Comparison of ENCODE assay signal across 19 cellular contexts in the genomic region with DNA sequence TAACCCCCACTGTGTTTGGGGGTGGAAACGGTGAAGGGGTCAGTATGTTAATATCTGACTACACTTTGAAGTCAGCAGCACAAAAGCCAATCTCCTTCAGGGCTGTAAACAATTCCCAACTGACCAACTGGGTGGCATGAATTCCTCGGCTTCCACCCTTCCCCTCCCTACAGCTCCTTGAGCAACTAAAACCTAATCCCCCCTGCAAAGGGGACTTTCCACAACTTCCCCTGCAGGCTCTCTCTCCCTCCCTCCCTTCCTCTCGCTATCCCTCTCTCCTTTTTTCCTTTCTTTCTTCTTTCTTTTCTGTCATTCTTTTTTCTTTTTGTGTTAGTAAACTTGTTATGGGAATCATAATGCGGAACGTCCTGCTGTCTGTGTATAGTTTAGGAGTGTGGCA.
DNase-seq lines count a peak whose midpoint lies in the region; ATAC-seq and TF ChIP-seq lines count a peak whose summit lies in the region.
"Had no signal": no experiment of that assay in that cellular context is flagged by ENCODE, and none has a peak within 500 bp of the region (broad histone marks: within the 10 kb centered on the region; RNA-seq: fewer than 3 reads in every experiment).

No MANE protein-coding gene starts in this region.

- no peaks in the 10 kb centered on the region for H3K4me1 Mint-ChIP-seq in activated CD8-positive, alpha-beta T cell treated with anti-CD3 and anti-CD28 coated beads for 36 hours (ENCODE audit: low read depth)
- H3K4me1 Mint-ChIP-seq: B cell had no signal

- intact Hi-C loops in PC-3 (cut with micrococcal nuclease), result no loop called here
- intact Hi-C loops in activated CD8-positive, alpha-beta T cell treated with anti-CD3 and anti-CD28 coated beads for 36 hours (cut with micrococcal nuclease), result no loop called here

- H3K27me3 ChIP-seq in BE2C (no peaks in the 10 kb centered on the region), hepatocyte (no peaks in the 10 kb centered on the region), mucosa of rectum (ENCODE audit: control insufficient read depth in 2 of 2, insufficient read depth in 2 of 2, low read length in 2 of 2) (no peaks in the 10 kb centered on the region), PC-3 (ENCODE audit: low read length) (peaks cover 10% of the 10 kb centered on the region)

- DNase-seq in BE2C (no peak), NCI-H69 (lab: John Stamatoyannopoulos, UW) (peak; percentile 29), hepatocyte (ENCODE audit: low spot score) (peak; percentile 23), substantia nigra (lab: John Stamatoyannopoulos, UW) (no peak), PC-3 (no peak), NOMO-1 (lab: John Stamatoyannopoulos, UW; ENCODE audit: unreplicated experiment in 2 of 2) (no peak)
- no peak for DNase-seq in activated CD8-positive, alpha-beta T cell treated with anti-CD3 and anti-CD28 coated beads for 36 hours
- DNase-seq: Calu3; CD4-positive, alpha-beta T cell; DMS53; GM23248; HFFc6; NCI-H2081 treated with DMSO at 0.1 percent for 48 hours; NCI-H510A; SHP77 had no signal

- TF ChIP-seq CTCF in BE2C (IDR thresholded peaks at IDR 0.05; ENCODE audit: low read depth, low read length), result no peak
- no peak for TF ChIP-seq CTCF in hepatocyte (IDR thresholded peaks at IDR 0.05; ENCODE audit: poor library complexity)
- TF ChIP-seq CTCF in PC-3 (conservative IDR thresholded peaks at IDR 0.05; ENCODE audit: low read depth, low read length), result no peak
- no peak for TF ChIP-seq CTCF in activated CD8-positive, alpha-beta T cell treated with anti-CD3 and anti-CD28 coated beads for 36 hours (IDR thresholded peaks at IDR 0.05)

- no TSS peak for BruUV-seq in PC-3 (replicated peaks; lab: Mats Ljungman, UMichigan)

- H3K4me1 ChIP-seq in BE2C (peaks cover 3% of the 10 kb centered on the region), hepatocyte (ENCODE audit: insufficient read depth) (peaks cover 33% of the 10 kb centered on the region), mucosa of rectum (ENCODE audit: control insufficient read depth in 2 of 2, insufficient read depth in 2 of 2, low read length in 2 of 2) (peaks cover 8% of the 10 kb centered on the region in 2 donors), PC-3 (ENCODE audit: insufficient read depth, low read length) (no peaks in the 10 kb centered on the region)

- H3K27ac ChIP-seq in hepatocyte (peak overlapping the region; percentile 80), mucosa of rectum (ENCODE audit: low read depth in 2 of 2, low read length in 2 of 2) (peak overlapping the region; percentile 43 to 49), substantia nigra (ENCODE audit: low read depth, low read length, poor library complexity, severe bottlenecking) (no peak overlapping the region), PC-3 (ENCODE audit: low read length) (no peak overlapping the region)
- H3K27ac ChIP-seq: 22Rv1, GM23248, KMS-11 had no signal

- no peak for ATAC-seq in PC-3
- no peak for ATAC-seq in activated CD8-positive, alpha-beta T cell treated with anti-CD3 and anti-CD28 coated beads for 36 hours

- no peaks in the 10 kb centered on the region for H3F3A ChIP-seq in PC-3 (ENCODE audit: low read length, unreplicated experiment)

- no peak overlapping the region for H3K9ac ChIP-seq in mucosa of rectum (ENCODE audit: low read depth in 1 of 2, low read length in 2 of 2)
- H3K9ac ChIP-seq in PC-3 (ENCODE audit: low read length), result no peak overlapping the region
- H3K9ac ChIP-seq: GM23248, KMS-11 had no signal

- H3K4me3 Mint-ChIP-seq in activated CD8-positive, alpha-beta T cell treated with anti-CD3 and anti-CD28 coated beads for 36 hours, result no peak overlapping the region
- H3K4me3 Mint-ChIP-seq: B cell; CD4-positive, alpha-beta T cell; HFFc6 had no signal

- H3K9me2 ChIP-seq in hepatocyte (replicated peaks; ENCODE audit: insufficient read depth) (no peaks in the 10 kb centered on the region), PC-3 (replicated peaks; ENCODE audit: low read length) (no peaks in the 10 kb centered on the region)

- H3K9me3 ChIP-seq in BE2C, result no peaks in the 10 kb centered on the region
- no peaks in the 10 kb centered on the region for H3K9me3 ChIP-seq in hepatocyte (ENCODE audit: low read depth)
- H3K9me3 ChIP-seq in mucosa of rectum (ENCODE audit: control insufficient read depth in 2 of 2, low read length in 2 of 2), result no peaks in the 10 kb centered on the region
- H3K9me3 ChIP-seq in PC-3 (ENCODE audit: low read length), result no peaks in the 10 kb centered on the region

- POLR2A ChIA-PET in PC-3 (lab: Charles Lee; ENCODE audit: unreplicated experiment), result no interaction called here
- POLR2A ChIA-PET in activated CD8-positive, alpha-beta T cell treated with anti-CD3 and anti-CD28 coated beads for 36 hours (lab: Charles Lee), result no interaction called here

- no peak overlapping the region for H3K27ac Mint-ChIP-seq in activated CD8-positive, alpha-beta T cell treated with anti-CD3 and anti-CD28 coated beads for 36 hours
- H3K27ac Mint-ChIP-seq: B cell; CD4-positive, alpha-beta T cell; HFFc6 had no signal

- H3K36me3 Mint-ChIP-seq in activated CD8-positive, alpha-beta T cell treated with anti-CD3 and anti-CD28 coated beads for 36 hours (ENCODE audit: low read depth), result no peaks in the 10 kb centered on the region

- no peaks in the 10 kb centered on the region for H3K79me2 ChIP-seq in hepatocyte
- H3K79me2 ChIP-seq in PC-3 (ENCODE audit: low read length), result no peaks in the 10 kb centered on the region

- H3K9me3 Mint-ChIP-seq in activated CD8-positive, alpha-beta T cell treated with anti-CD3 and anti-CD28 coated beads for 36 hours, result no peaks in the 10 kb centered on the region
- H3K9me3 Mint-ChIP-seq: CD4-positive, alpha-beta T cell; HFFc6 had no signal

- H3K27me3 Mint-ChIP-seq in activated CD8-positive, alpha-beta T cell treated with anti-CD3 and anti-CD28 coated beads for 36 hours, result no peaks in the 10 kb centered on the region

- no peaks in the 10 kb centered on the region for H4K20me1 ChIP-seq in hepatocyte (ENCODE audit: insufficient read depth, poor library complexity, severe bottlenecking)
- H4K20me1 ChIP-seq in PC-3 (ENCODE audit: low read length), result no peaks in the 10 kb centered on the region

- 43% methylated on average over 5 of the region's 5 CpGs for WGBS in hepatocyte (ENCODE audit: low lambda C conversion rate, missing lambda C conversion rate)

- H3K4me2 ChIP-seq in hepatocyte (peak overlapping the region; percentile 60), PC-3 (ENCODE audit: low read length) (no peak overlapping the region)
- H3K4me2 ChIP-seq: KMS-11 had no signal

- CTCF ChIA-PET in PC-3 (lab: Charles Lee), result no interaction called here
- CTCF ChIA-PET in activated CD8-positive, alpha-beta T cell treated with anti-CD3 and anti-CD28 coated beads for 36 hours (lab: Charles Lee), result no interaction called here

- peak overlapping the region; percentile 43 for H3K4me3 ChIP-seq in BE2C (ENCODE audit: low read depth, low read length)
- H3K4me3 ChIP-seq in hepatocyte, result no peak overlapping the region
- no peak overlapping the region for H3K4me3 ChIP-seq in mucosa of rectum (ENCODE audit: low read length in 2 of 2)
- no peak overlapping the region for H3K4me3 ChIP-seq in PC-3 (ENCODE audit: low read length)
- H3K4me3 ChIP-seq: GM23248 had no signal

- H2AFZ ChIP-seq in hepatocyte (peak overlapping the region; percentile 49), PC-3 (ENCODE audit: low read length) (no peak overlapping the region)
- H2AFZ ChIP-seq: GM23248 had no signal

- H3K36me3 ChIP-seq in BE2C (no peaks in the 10 kb centered on the region), hepatocyte (replicated peaks; ENCODE audit: insufficient read depth, low read depth) (no peaks in the 10 kb centered on the region), mucosa of rectum (ENCODE audit: control insufficient read depth in 2 of 2, insufficient read depth in 2 of 2, low read length in 2 of 2) (no peaks in the 10 kb centered on the region), PC-3 (ENCODE audit: low read depth, low read length) (no peaks in the 10 kb centered on the region)

Comparison
In these comparisons a context has a peak if more than half of its experiments do, and no peak if none do; other contexts are left out.
1. DNase-seq: peak in NCI-H69 (single experiment) and hepatocyte (single experiment); none in BE2C (single experiment), substantia nigra (0 of 49), PC-3 (single experiment), NOMO-1 (0 of 2) and activated CD8-positive, alpha-beta T cell treated with anti-CD3 and anti-CD28 coated beads for 36 hours (single experiment).
2. H3K27ac ChIP-seq: peak in hepatocyte (single experiment) and mucosa of rectum (2 of 2); none in substantia nigra (single experiment) and PC-3 (single experiment).